8 cellular contexts compared by ENCODE assay signal in genomic region chr6:79234150-79235022, GRCh38. TPM values are rescaled to one million over a fixed set of nuclear protein-coding genes. Genes with fewer than 3 reads are reported as not detected.
DNase-seq lines count a peak whose midpoint lies in the region; ATAC-seq and TF ChIP-seq lines count a peak whose summit lies in the region.

Gene HMGN3 (minus strand): TSS chr6:79234682.

- H3K27me3 ChIP-seq in BJ (ENCODE audit: control insufficient read depth, insufficient read depth, low read length), result no peaks in the 10 kb centered on the region

- H3K36me3 ChIP-seq in BJ (ENCODE audit: control insufficient read depth, insufficient read depth, low read length), result no peaks in the 10 kb centered on the region

- TF ChIP-seq CTCF in BJ (IDR thresholded peaks at IDR 0.05; ENCODE audit: insufficient read depth, low read depth, low read length), result peak; percentile 34

- POLR2A ChIA-PET in BJ (lab: Charles Lee), result interaction anchor here (0.5 kb wide), 1 partner anchor 159 kb away, joined by 6 read pairs; no protein-coding TSS in a partner anchor

- CTCF ChIA-PET in BJ (lab: Yijun Ruan, JAX), result no interaction called here

- DNase-seq in BJ (ENCODE audit: low read depth) (peak; percentile 70), GM19240 (ENCODE audit: insufficient read length, low spot score) (peak; percentile 54), NCI-H526 (lab: John Stamatoyannopoulos, UW) (peak; percentile 93 to 98), dedifferentiated amniotic fluid mesenchymal stem cell (ENCODE audit: extremely low spot score) (peak; percentile 95), left kidney (ENCODE audit: low read depth, low spot score) (peak; percentile 98)
- peak; percentile 89 for DNase-seq in activated CD4-positive, alpha-beta T cell treated with anti-CD3 and anti-CD28 coated beads, Interleukin-2, amount 50 U/mL, for 1 hour
- peak; percentile 91 for DNase-seq in stimulated activated CD4-positive, alpha-beta T cell treated with anti-CD3 and anti-CD28 coated beads, Interleukin-2, amount 100 ng/mL, for 24 hours

- peak within 1 kb of the TSS; percentile 57 for H3K4me3 ChIP-seq in BJ (ENCODE audit: low read depth, low read length)

- ATAC-seq in HG03460 (IDR thresholded peaks at IDR 0.05; ENCODE audit: unreplicated experiment), result peak; percentile 92

RNA-seq across cellular contexts. Expression of gene HMGN3, which starts in this region (rescaled TPM):
- polyA plus RNA-seq in BJ (2011; rRNA removed), result 10.3 and 30.9 TPM in 2 replicates
- polyA minus RNA-seq in BJ (2011; rRNA and poly(A)+ RNA removed), result 1.8 and 3.0 TPM in 2 replicates

Comparison
In these comparisons a context has a peak if more than half of its experiments do, and no peak if none do; other contexts are left out.
1. Peak in every context shown above with its lines: DNase-seq, ATAC-seq and H3K4me3 ChIP-seq.